ENCODE assay signal across 22 cellular contexts in the genomic region with DNA sequence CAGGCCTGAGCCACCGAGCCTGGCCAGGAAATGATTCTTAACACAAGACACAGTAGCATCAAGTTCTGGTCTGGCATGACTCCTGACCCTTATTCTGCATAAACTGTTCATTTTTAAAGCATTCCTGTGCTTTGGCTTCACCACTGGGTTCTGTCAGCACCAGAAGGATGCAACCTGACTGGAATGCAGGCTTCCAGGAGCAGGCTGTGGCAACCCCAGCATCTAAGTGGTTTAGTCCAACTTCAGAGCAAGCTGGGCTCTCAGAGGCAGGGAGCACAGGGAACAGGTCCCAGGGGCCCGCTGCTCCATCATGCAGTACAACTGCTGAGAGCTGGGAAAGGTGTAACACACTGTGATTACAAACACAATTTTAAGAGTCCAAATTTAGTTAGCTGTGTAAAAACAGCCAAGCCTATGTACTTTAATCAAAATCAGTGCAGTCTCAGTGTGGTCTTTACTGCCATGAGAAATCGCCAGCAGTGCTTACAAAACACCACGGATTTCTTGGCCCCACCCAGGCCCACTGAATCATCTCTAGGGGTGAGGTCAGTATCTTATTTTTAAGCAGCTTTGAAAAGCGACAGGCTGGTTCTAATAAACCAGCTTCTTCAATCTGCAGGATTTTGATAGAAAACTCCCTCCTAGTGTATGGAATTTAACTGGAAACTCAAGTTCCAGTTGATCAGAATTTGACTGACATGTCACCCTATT. TPM values are rescaled to one million over a fixed set of nuclear protein-coding genes. Genes with fewer than 3 reads are reported as not detected.
A peak's percentile ranks its signal among the peaks of the same experiment; 100 is the strongest.
DNase-seq lines count a peak whose midpoint lies in the region; FAIRE-seq and TF ChIP-seq lines count a peak whose summit lies in the region.
"Had no signal": no experiment of that assay in that cellular context is flagged by ENCODE, and none has a peak within 500 bp of the region (broad histone marks: within the 10 kb centered on the region; RNA-seq: fewer than 3 reads in every experiment).

No MANE protein-coding gene starts in this region.

- peaks cover 2% of the 10 kb centered on the region for H3K4me1 Mint-ChIP-seq in CD14-positive monocyte
- H3K4me1 Mint-ChIP-seq: brain, nephron had no signal

- no peak overlapping the region for H4K8ac ChIP-seq in mesenchymal stem cell (ENCODE audit: low read length)

- no peak for TF ChIP-seq POLR2A in H54 (IDR thresholded peaks at IDR 0.05; ENCODE audit: low read depth, low read length)

- peak overlapping the region; percentile 25 for H3K27ac ChIP-seq in mesenchymal stem cell (ENCODE audit: low read length, poor library complexity, severe bottlenecking)
- H3K27ac ChIP-seq: VCaP had no signal

- H2BK5ac ChIP-seq in mesenchymal stem cell (ENCODE audit: low read depth, low read length, poor library complexity, severe bottlenecking) = no peak overlapping the region

- no peaks in the 10 kb centered on the region for H3K9me3 ChIP-seq in mesenchymal stem cell (ENCODE audit: control insufficient read depth, low read length)

- no peak overlapping the region for H2AFZ ChIP-seq in mesenchymal stem cell (ENCODE audit: low read depth, low read length)

- no peak overlapping the region for H3K18ac ChIP-seq in mesenchymal stem cell (ENCODE audit: low read depth in 1 of 2, low read length in 2 of 2)

- H3K36me3 ChIP-seq in bronchial epithelial cell (ENCODE audit: control insufficient read depth, insufficient read depth, low read length) = peaks cover 8% of the 10 kb centered on the region
- peaks cover 26 to 27% of the 10 kb centered on the region in 2 experiments for H3K36me3 ChIP-seq in mesenchymal stem cell (ENCODE audit: control insufficient read depth in 1 of 2, insufficient read depth in 2 of 2, low read depth in 1 of 2, low read length in 2 of 2)

- H2AK5ac ChIP-seq in mesenchymal stem cell (ENCODE audit: low read length, severe bottlenecking) = no peak overlapping the region

- H3K9me3 Mint-ChIP-seq in CD14-positive monocyte = peaks cover 0 to 6% (median 0%) of the 10 kb centered on the region in 7 donors
- H3K9me3 Mint-ChIP-seq: brain, nephron had no signal

- H2BK15ac ChIP-seq in mesenchymal stem cell (ENCODE audit: low read depth, poor library complexity, severe bottlenecking) = no peak overlapping the region

- no peak overlapping the region for H3K4ac ChIP-seq in mesenchymal stem cell (ENCODE audit: low read depth in 1 of 2, low read length in 2 of 2)

- peaks cover 7% of the 10 kb centered on the region for H3K79me1 ChIP-seq in mesenchymal stem cell (replicated peaks; ENCODE audit: low read length, poor library complexity, severe bottlenecking)

- TF ChIP-seq CTCF in bronchial epithelial cell (IDR thresholded peaks at IDR 0.05; ENCODE audit: insufficient read depth, low read length, severe bottlenecking) = no peak
- no peak for TF ChIP-seq CTCF in CD14-positive monocyte (IDR thresholded peaks at IDR 0.05)

- intact Hi-C loops in CD14-positive monocyte (cut with micrococcal nuclease) = no loop called here

- H4K91ac ChIP-seq in mesenchymal stem cell (ENCODE audit: low read length) = no peak overlapping the region

- peaks cover 0 to 2% (median 0%) of the 10 kb centered on the region in 3 donors for H3K27me3 Mint-ChIP-seq in CD14-positive monocyte (ENCODE audit: low read depth in 3 of 3)
- H3K27me3 Mint-ChIP-seq: brain had no signal

- H3K4me3 Mint-ChIP-seq in CD14-positive monocyte = no peak overlapping the region
- H3K4me3 Mint-ChIP-seq: brain, nephron had no signal

- H3K4me3 ChIP-seq in bronchial epithelial cell (ENCODE audit: low read depth, low read length) = no peak overlapping the region
- H3K4me3 ChIP-seq in mesenchymal stem cell (ENCODE audit: insufficient read depth in 1 of 2, low read depth in 1 of 2, low read length in 2 of 2) = no peak overlapping the region
- H3K4me3 ChIP-seq: lung had no signal

- no peak overlapping the region for H2BK120ac ChIP-seq in mesenchymal stem cell (ENCODE audit: low read depth, low read length)

- H3K9ac ChIP-seq in mesenchymal stem cell (ENCODE audit: low read length) = peak overlapping the region; percentile 77

- no peak overlapping the region for H3K27ac Mint-ChIP-seq in CD14-positive monocyte
- H3K27ac Mint-ChIP-seq: brain, nephron had no signal

- H3K4me1 ChIP-seq in mesenchymal stem cell (ENCODE audit: control insufficient read depth, insufficient read depth, low read depth, low read length) = peaks cover 4% of the 10 kb centered on the region

- no peak overlapping the region for H3K14ac ChIP-seq in mesenchymal stem cell (ENCODE audit: low read length in 2 of 2)

- H3K23ac ChIP-seq in mesenchymal stem cell (ENCODE audit: low read length in 2 of 2) = no peak overlapping the region

- no peaks in the 10 kb centered on the region for H3K27me3 ChIP-seq in bronchial epithelial cell (ENCODE audit: control insufficient read depth, insufficient read depth, low read length)
- H3K27me3 ChIP-seq in mesenchymal stem cell (ENCODE audit: control insufficient read depth in 1 of 2, insufficient read depth in 1 of 2, low read length in 2 of 2) = no peaks in the 10 kb centered on the region

- H2BK12ac ChIP-seq in mesenchymal stem cell (ENCODE audit: low read length in 2 of 2) = no peak overlapping the region

- DNase-seq in AG08396 (ENCODE audit: low spot score) = peak; percentile 53
- DNase-seq in H54 (ENCODE audit: insufficient read length, low spot score) = peak; percentile 29
- DNase-seq in bronchial epithelial cell (ENCODE audit: low read depth) = peak; percentile 46
- peak; percentile 42 for DNase-seq in mesenchymal stem cell
- no peak for DNase-seq in DMS79 (lab: John Stamatoyannopoulos, UW)
- no peak for DNase-seq in CD14-positive monocyte (ENCODE audit: low spot score)
- DNase-seq in NCI-H1694 treated with DMSO at 0.1 percent for 48 hours (lab: John Stamatoyannopoulos, UW) = no peak
- DNase-seq in stimulated activated CD4-positive, alpha-beta T cell treated with anti-CD3 and anti-CD28 coated beads, Interleukin-15, amount 100 ng/mL, for 24 hours = no peak
- DNase-seq: activated effector memory CD4-positive, alpha-beta T cell treated with anti-CD3 and anti-CD28 coated beads, Interleukin-2, amount 50 U/mL, for 16 hours; DMS79 treated with DMSO at 0.1 percent for 48 hours; Kasumi-1; NCI-H1694; NCI-H510A; retina; stimulated activated CD4-positive, alpha-beta T cell treated with anti-CD3 and anti-CD28 coated beads, Interleukin-2, amount 100 ng/mL, for 48 hours; stimulated activated CD8-positive, alpha-beta memory T cell treated with anti-CD3 and anti-CD28 coated beads, Interleukin-4, amount 100 ng/mL, for 48 hours; SW 1271 had no signal

- H3K4me2 ChIP-seq in mesenchymal stem cell (ENCODE audit: low read length, poor library complexity, severe bottlenecking) = no peak overlapping the region

- H3K36me3 Mint-ChIP-seq in CD14-positive monocyte = peaks cover 47 to 53% of the 10 kb centered on the region in 2 donors

- peak; percentile 27 for FAIRE-seq in H54 (lab: Jason Lieb, UNC)
- no peak for FAIRE-seq in bronchial epithelial cell (lab: Jason Lieb, UNC)
- FAIRE-seq: frontal cortex had no signal

- WGBS in mesenchymal stem cell = 46% methylated on average over 3 of the region's 5 CpGs

RNA-seq across cellular contexts. Expression of gene TMEM182, which starts 44.4 kb away (rescaled TPM):
- total RNA-seq in bronchial epithelial cell = 4.9 and 6.1 TPM in 2 replicates
- polyA plus RNA-seq in mesenchymal stem cell (2013, experiment 1 of 2) = 3.2 TPM
- 3.1 TPM for polyA plus RNA-seq in mesenchymal stem cell (2013, experiment 2 of 2)
- under 1 TPM; 0.24 to 0.69 TPM for polyA plus RNA-seq in CD14-positive monocyte

Comparison
In these comparisons a context has a peak if more than half of its experiments do, and no peak if none do; other contexts are left out.
1. DNase-seq: peak in AG08396 (single experiment), H54 (single experiment), bronchial epithelial cell (single experiment) and mesenchymal stem cell (single experiment); none in DMS79 (single experiment), CD14-positive monocyte (single experiment), NCI-H1694 treated with DMSO at 0.1 percent for 48 hours (single experiment) and stimulated activated CD4-positive, alpha-beta T cell treated with anti-CD3 and anti-CD28 coated beads, Interleukin-15, amount 100 ng/mL, for 24 hours (single experiment).